ENCODE assay signal across 8 cellular contexts in the genomic region with DNA sequence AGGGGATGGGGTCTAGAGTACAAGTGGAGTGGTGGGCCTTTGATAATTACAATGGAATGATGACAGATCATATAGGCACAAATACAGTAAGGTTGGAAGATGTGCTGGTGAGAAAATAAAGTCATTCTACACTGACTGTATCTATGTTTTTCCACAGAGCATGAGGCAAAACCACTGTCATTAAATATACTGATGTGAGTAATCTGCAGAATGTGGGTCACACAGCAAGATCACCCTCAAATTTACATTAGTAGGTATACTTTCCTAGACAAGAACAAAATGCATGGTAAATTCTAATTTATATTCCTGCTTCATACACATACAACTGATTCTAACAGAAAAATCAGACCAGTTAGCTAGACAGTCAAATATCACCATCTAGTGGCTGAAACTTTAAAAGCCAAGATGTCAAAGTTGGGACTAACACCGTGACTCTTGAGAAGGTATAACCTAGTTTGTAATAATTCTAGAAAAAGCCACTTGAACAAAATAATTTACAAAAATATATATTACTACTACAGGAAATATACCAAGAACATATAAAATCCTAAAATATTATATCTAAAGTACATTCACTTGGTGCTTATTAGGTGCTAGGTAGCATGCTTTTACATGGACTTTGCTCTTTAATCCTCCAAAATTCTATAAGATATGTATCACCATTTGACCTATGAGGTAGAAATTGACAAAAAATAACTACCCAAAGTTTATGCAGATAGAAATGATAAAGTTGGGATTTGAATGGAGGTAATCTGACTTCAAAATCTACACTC. TPM values are rescaled to one million over a fixed set of nuclear protein-coding genes. Genes with fewer than 3 reads are reported as not detected.
DNase-seq lines count a peak whose midpoint lies in the region; ATAC-seq, FAIRE-seq and TF ChIP-seq lines count a peak whose summit lies in the region.

No MANE protein-coding gene starts in this region.

- no peak for TF ChIP-seq POLR2A in GM12892 (IDR thresholded peaks at IDR 0.05; ENCODE audit: low read depth, low read length)

- peak; percentile 72 for ATAC-seq in HG02981 (IDR thresholded peaks at IDR 0.05; ENCODE audit: unreplicated experiment)

- H3K4me1 ChIP-seq in ACC112 (ENCODE audit: control insufficient read depth, insufficient read depth, low read length, unreplicated experiment) = peaks cover 30% of the 10 kb centered on the region

- FAIRE-seq in GM12892 (lab: Jason Lieb, UNC) = no peak

- TF ChIP-seq CTCF in GM12865 (IDR thresholded peaks at IDR 0.05; ENCODE audit: insufficient read depth, low read depth, low read length, missing control alignments) = peak; percentile 55
- peak; percentile 68 for TF ChIP-seq CTCF in astrocyte of the spinal cord (IDR thresholded peaks at IDR 0.05; ENCODE audit: low read depth, low read length)

- H3K79me2 ChIP-seq in ACC112 (ENCODE audit: control insufficient read depth, insufficient read depth, low read length, unreplicated experiment) = no peaks in the 10 kb centered on the region

- peak overlapping the region; percentile 65; the same call in 1 of the 2 replicates for H3K27ac ChIP-seq in ACC112 (ENCODE audit: low read depth, low read length)

- H3K27me3 ChIP-seq in ACC112 (ENCODE audit: insufficient read depth, low read length) = no peaks in the 10 kb centered on the region

- in situ Hi-C loops in astrocyte of the spinal cord (cut with HindIII; ENCODE audit: low sequenced_read_pairs) = no loop called here

- DNase-seq in GM12865 (ENCODE audit: low read depth) (peak; percentile 53), NCI-H446 treated with DMSO at 0.1 percent for 48 hours (lab: John Stamatoyannopoulos, UW) (peak; percentile 55), astrocyte of the spinal cord (ENCODE audit: low read depth, low spot score) (peak; percentile 72), iris pigment epithelial cell (ENCODE audit: low read depth) (peak; percentile 71), superior temporal gyrus (ENCODE audit: extremely low spot score) (peak; percentile 94), GM12892 (ENCODE audit: insufficient read length) (no peak)

- peaks cover 16% of the 10 kb centered on the region for H3K36me3 ChIP-seq in ACC112 (ENCODE audit: insufficient read depth, low read length)

- H3K4me3 ChIP-seq in ACC112 (ENCODE audit: low read depth, low read length) (no peak overlapping the region), GM12865 (ENCODE audit: low read depth, low read length) (no peak overlapping the region), astrocyte of the spinal cord (ENCODE audit: low read depth, low read length) (no peak overlapping the region)

- H2AFZ ChIP-seq in ACC112 (ENCODE audit: low read length, unreplicated experiment) = no peak overlapping the region

RNA-seq across cellular contexts. Expression of a gene that starts 19.5 kb away (rescaled TPM):
- polyA plus RNA-seq in GM12892 (2012; ENCODE audit: missing spikeins) = 13.1 TPM

RNA-seq across cellular contexts. Expression of a gene that starts 56.6 kb away (rescaled TPM):
- polyA plus RNA-seq in GM12892 (2012; ENCODE audit: missing spikeins) = 1.0 TPM
